19 cellular contexts compared by ENCODE assay signal in genomic region chr18:46256078-46256477, GRCh38.
"Had no signal": no experiment of that assay in that cellular context is flagged by ENCODE, and none has a peak within 500 bp of the region (broad histone marks: within the 10 kb centered on the region; RNA-seq: fewer than 3 reads in every experiment).

No MANE protein-coding gene starts in this region.

- H3K27ac Mint-ChIP-seq: activated T-helper 2 cell treated with anti-CD3 and anti-CD28 coated beads, Interferon-gamma antibody, Interleukin-2, Interleukin-4, amounts not matched to agents 10 μg/mL and 5 μg/mL and 100 μg/mL, durations not matched to agents 14 hours and 24 hours and 36 hours; dendritic cell treated with granulocyte-macrophage colony-stimulating factor and Interleukin-4, amounts not matched to agents 40 ng/mL and 50 ng/mL, for 4 days; stimulated activated naive CD8-positive, alpha-beta T cell treated with anti-CD3 and anti-CD28 coated beads, Interleukin-15, amount 100 ng/mL, for 72 hours had no signal

- ATAC-seq: foreskin keratinocyte; left cardiac atrium; naive thymus-derived CD4-positive, alpha-beta T cell; pancreas; stimulated activated naive CD8-positive, alpha-beta T cell treated with anti-CD3 and anti-CD28 coated beads, Interleukin-15, amount 100 ng/mL, for 72 hours; T-cell had no signal

- H3K27me3 Mint-ChIP-seq: dendritic cell treated with granulocyte-macrophage colony-stimulating factor and Interleukin-4, amounts not matched to agents 40 ng/mL and 50 ng/mL, for 4 days; naive thymus-derived CD4-positive, alpha-beta T cell; stimulated activated naive CD8-positive, alpha-beta T cell treated with anti-CD3 and anti-CD28 coated beads, Interleukin-15, amount 100 ng/mL, for 72 hours; T-cell had no signal

- DNase-seq: activated CD4-positive, alpha-beta T cell treated with anti-CD3 and anti-CD28 coated beads for 1 hour; activated CD8-positive, alpha-beta memory T cell treated with anti-CD3 and anti-CD28 coated beads, Interleukin-2, amount 50 U/mL, for 48 hours; activated naive CD4-positive, alpha-beta T cell treated with anti-CD3 and anti-CD28 coated beads, Interleukin-2, amount 50 U/mL, for 16 hours; amygdala; brain microvascular endothelial cell; effector memory CD4-positive, alpha-beta T cell; foreskin keratinocyte; left cardiac atrium; naive thymus-derived CD4-positive, alpha-beta T cell; pancreas; sigmoid colon; SK-N-SH; stimulated activated CD4-positive, alpha-beta T cell treated with anti-CD3 and anti-CD28 coated beads, Interleukin-1b, Interleukin-23, amount 100 ng/mL, for 48 hours; stimulated activated naive CD8-positive, alpha-beta T cell treated with anti-CD3 and anti-CD28 coated beads, Interleukin-15, amount 100 ng/mL, for 72 hours; T-cell; T1000; upper lobe of left lung had no signal

- H3K4me3 Mint-ChIP-seq: dendritic cell treated with granulocyte-macrophage colony-stimulating factor and Interleukin-4, amounts not matched to agents 40 ng/mL and 50 ng/mL, for 4 days; naive thymus-derived CD4-positive, alpha-beta T cell; stimulated activated naive CD8-positive, alpha-beta T cell treated with anti-CD3 and anti-CD28 coated beads, Interleukin-15, amount 100 ng/mL, for 72 hours; T-cell had no signal

- H3K9me3 Mint-ChIP-seq: activated T-helper 2 cell treated with anti-CD3 and anti-CD28 coated beads, Interferon-gamma antibody, Interleukin-2, Interleukin-4, amounts not matched to agents 10 μg/mL and 5 μg/mL and 100 μg/mL, durations not matched to agents 14 hours and 24 hours and 36 hours; dendritic cell treated with granulocyte-macrophage colony-stimulating factor and Interleukin-4, amounts not matched to agents 40 ng/mL and 50 ng/mL, for 4 days; stimulated activated naive CD8-positive, alpha-beta T cell treated with anti-CD3 and anti-CD28 coated beads, Interleukin-15, amount 100 ng/mL, for 72 hours; T-cell had no signal
